In the genomic region with DNA sequence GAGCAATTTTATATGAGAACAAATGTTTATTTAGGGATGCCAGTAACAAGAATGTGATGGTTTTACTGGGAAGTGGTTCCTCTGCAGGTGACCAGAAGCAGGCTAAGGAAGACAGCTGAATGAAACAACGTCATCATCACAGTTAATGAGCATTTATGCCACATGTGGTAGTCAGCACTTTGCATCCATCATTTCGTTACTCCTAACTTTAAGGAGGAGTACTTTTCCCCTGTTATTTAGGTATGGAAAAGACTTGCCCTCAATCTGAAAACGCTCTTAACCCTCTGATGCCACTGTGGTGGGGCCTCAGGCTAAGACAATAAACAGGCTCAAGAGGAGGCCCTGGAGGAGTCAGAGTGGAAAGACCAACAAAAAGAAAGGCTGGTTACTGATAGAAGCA, we compare ENCODE assay signal across 17 cellular contexts. TPM values are rescaled to one million over a fixed set of nuclear protein-coding genes. Genes with fewer than 3 reads are reported as not detected.
A peak's percentile ranks its signal among the peaks of the same experiment; 100 is the strongest.
DNase-seq lines count a peak whose midpoint lies in the region; ATAC-seq, FAIRE-seq and TF ChIP-seq lines count a peak whose summit lies in the region.
"Had no signal": no experiment of that assay in that cellular context is flagged by ENCODE, and none has a peak within 500 bp of the region (broad histone marks: within the 10 kb centered on the region; RNA-seq: fewer than 3 reads in every experiment).

No MANE protein-coding gene starts in this region.

- H3F3A ChIP-seq in neural progenitor cell (ENCODE audit: low read depth) (peaks cover 47% of the 10 kb centered on the region), PC-9 (ENCODE audit: insufficient read depth, low read depth) (peaks cover 17% of the 10 kb centered on the region; the same call in 1 of the 2 replicates)

- peaks cover 17% of the 10 kb centered on the region for H3K4me1 ChIP-seq in CD4-positive, alpha-beta memory T cell (ENCODE audit: insufficient read depth, low read length)
- H3K4me1 ChIP-seq in neural progenitor cell: peaks cover 7% of the 10 kb centered on the region
- H3K4me1 ChIP-seq in PC-9 (replicated peaks; ENCODE audit: insufficient read depth): no peaks in the 10 kb centered on the region
- H3K4me1 ChIP-seq: parathyroid adenoma had no signal

- no peaks in the 10 kb centered on the region for H3K9me3 ChIP-seq in CD4-positive, alpha-beta memory T cell (ENCODE audit: control insufficient read depth in 1 of 2, low read length in 2 of 2)
- H3K9me3 ChIP-seq in neural progenitor cell (ENCODE audit: low read depth) (no peaks in the 10 kb centered on the region), PC-9 (ENCODE audit: insufficient read depth, low read depth) (no peaks in the 10 kb centered on the region)
- H3K9me3 ChIP-seq: adrenal gland; BLaER1 treated with 17β-estradiol and CSF1 and Interleukin-3, amounts not matched to agents 10 nM and 100 nM had no signal

- no peaks in the 10 kb centered on the region for H3K9me2 ChIP-seq in PC-9 (ENCODE audit: insufficient read depth)

- CTCF ChIA-PET in CD4-positive, alpha-beta memory T cell (lab: Charles Lee; ENCODE audit: partially characterized antibody): interaction anchor here (1.1 kb wide), 1 partner anchor 12 kb away, joined by 3 read pairs; no protein-coding TSS in a partner anchor
- CTCF ChIA-PET in PC-9 (lab: Charles Lee): interaction anchor here (0.5 kb wide), 1 partner anchor 150 kb away, joined by 4 read pairs; no protein-coding TSS in a partner anchor

- peaks cover 63 to 73% of the 10 kb centered on the region in 2 donors for H3K36me3 Mint-ChIP-seq in CD4-positive, alpha-beta memory T cell
- peaks cover 57% of the 10 kb centered on the region for H3K36me3 Mint-ChIP-seq in HFFc6 (ENCODE audit: low read depth)
- peaks cover 30% of the 10 kb centered on the region for H3K36me3 Mint-ChIP-seq in neural progenitor cell

- H3K4me2 ChIP-seq in neural progenitor cell (no peak overlapping the region), PC-9 (no peak overlapping the region)

- peaks cover 29% of the 10 kb centered on the region for H3K36me3 ChIP-seq in CD4-positive, alpha-beta memory T cell (ENCODE audit: insufficient read depth, low read length)
- H3K36me3 ChIP-seq in neural progenitor cell (no peaks in the 10 kb centered on the region), PC-9 (ENCODE audit: low read depth) (peaks cover 7% of the 10 kb centered on the region; the same call in 1 of the 2 replicates)

- POLR2A ChIA-PET in CD4-positive, alpha-beta memory T cell (lab: Charles Lee; ENCODE audit: partially characterized antibody): interaction anchor here (1.4 to 1.9 kb wide), 2 partner anchors 31 to 49 kb away, joined by 3 to 6 read pairs; a partner anchor contains a TSS
- POLR2A ChIA-PET in PC-9 (lab: Charles Lee; ENCODE audit: unreplicated experiment): no interaction called here

- H3K9ac ChIP-seq in neural progenitor cell: no peak overlapping the region
- H3K9ac ChIP-seq: BLaER1 treated with 17β-estradiol and CSF1 and Interleukin-3, amounts not matched to agents 10 nM and 100 nM; parathyroid adenoma had no signal

- peak overlapping the region in 4 of 7 donors; percentile 39 to 92 (median 82) for H3K27ac Mint-ChIP-seq in CD4-positive, alpha-beta memory T cell
- H3K27ac Mint-ChIP-seq in HFFc6 (peak overlapping the region; percentile 86), neural progenitor cell (peak overlapping the region; percentile 78)

- H2AFZ ChIP-seq in neural progenitor cell (replicated peaks): no peak overlapping the region
- H2AFZ ChIP-seq in PC-9: no peak overlapping the region
- H2AFZ ChIP-seq: parathyroid adenoma had no signal

- TF ChIP-seq CTCF in HFFc6 (IDR thresholded peaks at IDR 0.05) (no peak), astrocyte of the spinal cord (IDR thresholded peaks at IDR 0.05; ENCODE audit: low read depth, low read length) (no peak), neural progenitor cell (IDR thresholded peaks at IDR 0.05) (no peak), PC-9 (conservative IDR thresholded peaks at IDR 0.05) (no peak)

- H4K20me1 ChIP-seq in neural progenitor cell (ENCODE audit: low read depth) (peaks cover 5% of the 10 kb centered on the region), PC-9 (ENCODE audit: insufficient read depth) (no peaks in the 10 kb centered on the region)

- H3K9me3 Mint-ChIP-seq in CD4-positive, alpha-beta memory T cell: no peaks in the 10 kb centered on the region
- H3K9me3 Mint-ChIP-seq in HFFc6 (no peaks in the 10 kb centered on the region), neural progenitor cell (no peaks in the 10 kb centered on the region)

- no peaks in the 10 kb centered on the region for H3K27me3 Mint-ChIP-seq in CD4-positive, alpha-beta memory T cell
- H3K27me3 Mint-ChIP-seq in HFFc6 (ENCODE audit: insufficient read depth) (no peaks in the 10 kb centered on the region), neural progenitor cell (ENCODE audit: insufficient read depth, low read depth) (no peaks in the 10 kb centered on the region)

- H3K4me1 Mint-ChIP-seq in CD4-positive, alpha-beta memory T cell: peaks cover 17 to 28% (median 21%) of the 10 kb centered on the region in 4 donors
- H3K4me1 Mint-ChIP-seq in HFFc6 (ENCODE audit: low read depth) (peaks cover 66% of the 10 kb centered on the region), neural progenitor cell (peaks cover 45% of the 10 kb centered on the region)

- ATAC-seq in GM19467 (IDR thresholded peaks at IDR 0.05; ENCODE audit: unreplicated experiment): no peak

- no peaks in the 10 kb centered on the region for H3K27me3 ChIP-seq in CD4-positive, alpha-beta memory T cell (ENCODE audit: insufficient read depth, low read length)
- H3K27me3 ChIP-seq in neural progenitor cell (no peaks in the 10 kb centered on the region), PC-9 (ENCODE audit: insufficient read depth, low read depth) (no peaks in the 10 kb centered on the region)
- H3K27me3 ChIP-seq: adrenal gland; BLaER1 treated with 17β-estradiol and CSF1 and Interleukin-3, amounts not matched to agents 10 nM and 100 nM had no signal

- in situ Hi-C loops in astrocyte of the spinal cord (cut with HindIII; ENCODE audit: low sequenced_read_pairs): no loop called here

- H3K4me3 ChIP-seq in CD4-positive, alpha-beta memory T cell (ENCODE audit: low read length in 2 of 2): no peak overlapping the region
- H3K4me3 ChIP-seq in astrocyte of the spinal cord (ENCODE audit: low read depth, low read length) (no peak overlapping the region), neural progenitor cell (no peak overlapping the region), PC-9 (no peak overlapping the region)
- H3K4me3 ChIP-seq: adrenal gland; BLaER1 treated with 17β-estradiol and CSF1 and Interleukin-3, amounts not matched to agents 10 nM and 100 nM had no signal

- BruUV-seq in PC-9 (replicated peaks; lab: Mats Ljungman, UMichigan): no TSS peak

- DNase-seq in CD4-positive, alpha-beta memory T cell: no peak
- DNase-seq in HFFc6 (no peak), astrocyte of the spinal cord (ENCODE audit: low read depth, low spot score) (peak; percentile 31), neural progenitor cell (ENCODE audit: low spot score) (no peak), PC-9 (no peak), frontal cortex (ENCODE audit: low spot score in 2 of 2) (no peak)
- DNase-seq: cerebellar nuclear complex; DND-41; left cardiac atrium; NCI-H446; SIG-M5; stimulated activated CD4-positive, alpha-beta T cell treated with anti-CD3 and anti-CD28 coated beads, Interleukin-4, amount 100 ng/mL, for 24 hours; stimulated activated CD8-positive, alpha-beta memory T cell treated with anti-CD3 and anti-CD28 coated beads, Interleukin-4, amount 100 ng/mL, for 48 hours had no signal

- FAIRE-seq in frontal cortex (lab: Jason Lieb, UNC): no peak

- H3K27ac ChIP-seq in CD4-positive, alpha-beta memory T cell (ENCODE audit: low read depth, low read length): no peak overlapping the region
- H3K27ac ChIP-seq in neural progenitor cell: peak overlapping the region; percentile 44
- H3K27ac ChIP-seq in PC-9: no peak overlapping the region
- H3K27ac ChIP-seq: parathyroid adenoma had no signal

- H3K79me2 ChIP-seq in neural progenitor cell (ENCODE audit: low read depth) (no peaks in the 10 kb centered on the region), PC-9 (ENCODE audit: low read depth) (no peaks in the 10 kb centered on the region)
- H3K79me2 ChIP-seq: parathyroid adenoma had no signal

- no peak overlapping the region for H3K4me3 Mint-ChIP-seq in CD4-positive, alpha-beta memory T cell
- peak overlapping the region; percentile 39 for H3K4me3 Mint-ChIP-seq in HFFc6
- no peak overlapping the region for H3K4me3 Mint-ChIP-seq in neural progenitor cell

- intact Hi-C loops in CD4-positive, alpha-beta memory T cell (cut with micrococcal nuclease): no loop called here
- intact Hi-C loops in PC-9 (cut with micrococcal nuclease; ENCODE audit: unreplicated experiment): loop anchor here (10.0 kb wide), 1 partner anchor 75 kb away; no protein-coding TSS in a partner anchor

RNA-seq across cellular contexts. Expression of a gene that starts 31.2 kb away (rescaled TPM):
- 10 to 100 TPM; 35.3 to 40.3 TPM for total RNA-seq in CD4-positive, alpha-beta memory T cell
- polyA plus RNA-seq in CD4-positive, alpha-beta memory T cell: 10 to 100 TPM; 27.1 to 31.2 TPM
- total RNA-seq in HFFc6 (2021; fragmentation: NEBNext Ultra II Directional; extraction: Animal tissue kit (Norgen Biotek cat#: 25700)): 10 to 100 TPM; 27.8 to 35.0 (median 31.0) TPM
- total RNA-seq in neural progenitor cell (ENCODE audit: low replicate concordance) (40.2 and 54.2 TPM in 2 replicates), PC-9 (2021) (46.6 and 53.7 TPM in 2 replicates), frontal cortex (17.5 TPM)

RNA-seq across cellular contexts. Expression of a gene that starts 42.0 kb away (rescaled TPM):
- 1 to 10 TPM; 6.3 to 8.2 TPM for total RNA-seq in CD4-positive, alpha-beta memory T cell
- 1 to 10 TPM in 1 of 2 donors, under 1 TPM in 1; 0.35 to 2.7 TPM for polyA plus RNA-seq in CD4-positive, alpha-beta memory T cell
- 10 to 100 TPM in 4 of 6 experiments, 1 to 10 TPM in 2; 7.4 to 14.6 (median 11.7) TPM for total RNA-seq in HFFc6 (2021; fragmentation: NEBNext Ultra II Directional; extraction: Animal tissue kit (Norgen Biotek cat#: 25700))
- total RNA-seq in neural progenitor cell (ENCODE audit: low replicate concordance) (6.0 and 10.6 TPM in 2 replicates), PC-9 (2021) (22.5 and 32.4 TPM in 2 replicates), frontal cortex (1.6 TPM)

RNA-seq across cellular contexts. Expression of a gene that starts 49.5 kb away (rescaled TPM):
- 10 to 100 TPM; 23.1 to 23.8 TPM for total RNA-seq in CD4-positive, alpha-beta memory T cell
- 10 to 100 TPM; 35.6 to 35.9 TPM for polyA plus RNA-seq in CD4-positive, alpha-beta memory T cell
- 10 to 100 TPM; 58.7 to 71.1 (median 65.7) TPM for total RNA-seq in HFFc6 (2021; fragmentation: NEBNext Ultra II Directional; extraction: Animal tissue kit (Norgen Biotek cat#: 25700))
- 209 and 271 TPM in 2 replicates for total RNA-seq in neural progenitor cell (ENCODE audit: low replicate concordance)
- total RNA-seq in PC-9 (2021): 66.5 and 71.6 TPM in 2 replicates
- total RNA-seq in frontal cortex: 128 TPM
